Comparison of ENCODE assay signal across 13 cellular contexts in the genomic region with DNA sequence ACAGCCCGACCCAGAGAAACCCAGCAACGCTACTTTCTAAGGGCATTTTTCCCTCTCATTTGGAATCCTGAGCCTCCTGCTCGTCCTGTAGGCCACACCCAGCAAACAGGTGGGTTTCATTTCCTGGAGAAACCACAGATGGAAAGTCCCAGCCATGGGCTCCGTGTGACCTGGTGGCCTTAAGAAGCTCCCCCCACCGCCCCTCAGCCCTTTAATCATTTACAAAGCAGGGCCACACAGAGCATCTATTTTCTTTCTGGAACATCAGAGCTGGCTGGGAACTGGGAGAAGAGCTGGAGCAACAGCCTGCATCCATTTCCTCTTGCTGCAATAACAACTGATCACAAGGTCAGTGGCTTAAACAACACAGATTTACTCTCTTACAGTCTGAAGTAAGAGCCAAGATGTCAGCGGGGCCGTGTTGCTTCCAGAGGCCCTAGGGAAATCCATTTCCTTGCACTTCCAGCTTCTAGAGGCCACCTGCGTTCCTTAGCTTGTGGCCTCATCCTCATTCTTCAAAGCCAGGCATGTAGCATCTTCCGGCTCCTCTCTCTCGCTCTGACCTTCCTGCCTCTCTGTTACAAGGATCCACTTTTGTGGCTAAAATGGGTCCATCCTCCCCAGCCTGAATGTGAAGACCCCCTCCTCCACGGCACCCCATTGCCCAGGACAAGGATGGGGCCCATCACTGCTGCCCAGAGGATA. TPM values are rescaled to one million over a fixed set of nuclear protein-coding genes. Genes with fewer than 3 reads are reported as not detected.
DNase-seq lines count a peak whose midpoint lies in the region; ATAC-seq and TF ChIP-seq lines count a peak whose summit lies in the region.
"Had no signal": no experiment of that assay in that cellular context is flagged by ENCODE, and none has a peak within 500 bp of the region (broad histone marks: within the 10 kb centered on the region; RNA-seq: fewer than 3 reads in every experiment).

No MANE protein-coding gene starts in this region.

- no peak for TF ChIP-seq POLR2A in spleen (IDR thresholded peaks at IDR 0.05)

- ATAC-seq in activated CD4-positive, alpha-beta T cell treated with anti-CD3 and anti-CD28 coated beads for 36 hours: peak; percentile 38
- ATAC-seq in GM21619 (IDR thresholded peaks at IDR 0.05; ENCODE audit: unreplicated experiment): no peak

- H3K27ac Mint-ChIP-seq in activated CD4-positive, alpha-beta T cell treated with anti-CD3 and anti-CD28 coated beads for 36 hours: no peak overlapping the region
- H3K27ac Mint-ChIP-seq in T-helper 2 cell treated with Interferon-gamma antibody and Interleukin-4, amounts not matched to agents 5 μg/mL and 100 μg/mL, for 36 hours: peak overlapping the region; percentile 69
- H3K27ac Mint-ChIP-seq in neural progenitor cell: peak overlapping the region; percentile 62

- peak; percentile 64 for DNase-seq in activated CD4-positive, alpha-beta T cell treated with anti-CD3 and anti-CD28 coated beads for 36 hours
- DNase-seq in activated CD4-positive, alpha-beta T cell treated with anti-CD3 and anti-CD28 coated beads for 1 hour: no peak
- peak; percentile 35 for DNase-seq in GM19240 (ENCODE audit: insufficient read length, low spot score)
- DNase-seq in T-helper 2 cell treated with Interferon-gamma antibody and Interleukin-4, amounts not matched to agents 5 μg/mL and 100 μg/mL, for 36 hours (ENCODE audit: low spot score): peak; percentile 57
- no peak for DNase-seq in neural progenitor cell (ENCODE audit: low spot score)
- no peak for DNase-seq in GM23248
- DNase-seq in spleen: no peak
- DNase-seq: foreskin melanocyte, left ventricle myocardium inferior, NCI-H69 had no signal

- H3K27me3 Mint-ChIP-seq in activated CD4-positive, alpha-beta T cell treated with anti-CD3 and anti-CD28 coated beads for 36 hours: no peaks in the 10 kb centered on the region
- no peaks in the 10 kb centered on the region for H3K27me3 Mint-ChIP-seq in T-helper 2 cell treated with Interferon-gamma antibody and Interleukin-4, amounts not matched to agents 5 μg/mL and 100 μg/mL, for 36 hours (ENCODE audit: low read depth)
- peaks cover 26% of the 10 kb centered on the region for H3K27me3 Mint-ChIP-seq in neural progenitor cell (ENCODE audit: insufficient read depth, low read depth)

- H4K20me1 ChIP-seq in neural progenitor cell (ENCODE audit: low read depth): no peaks in the 10 kb centered on the region
- no peaks in the 10 kb centered on the region for H4K20me1 ChIP-seq in GM23248 (ENCODE audit: insufficient read depth)

- no peaks in the 10 kb centered on the region for H3K36me3 ChIP-seq in neural progenitor cell
- H3K36me3 ChIP-seq in GM23248 (ENCODE audit: low read depth): no peaks in the 10 kb centered on the region
- no peaks in the 10 kb centered on the region for H3K36me3 ChIP-seq in spleen
- H3K36me3 ChIP-seq: left ventricle myocardium inferior, prostate gland had no signal

- H3K79me2 ChIP-seq in neural progenitor cell (ENCODE audit: low read depth) (no peaks in the 10 kb centered on the region), GM23248 (ENCODE audit: insufficient read depth) (no peaks in the 10 kb centered on the region)

- CTCF ChIA-PET in activated CD4-positive, alpha-beta T cell treated with anti-CD3 and anti-CD28 coated beads for 36 hours (lab: Charles Lee): interaction anchor here (0.7 to 1.0 kb wide), 2 partner anchors 10 to 407 kb away, joined by 3 read pairs; no protein-coding TSS in a partner anchor

- no peak overlapping the region for H3K4me3 Mint-ChIP-seq in activated CD4-positive, alpha-beta T cell treated with anti-CD3 and anti-CD28 coated beads for 36 hours
- peak overlapping the region; percentile 75 for H3K4me3 Mint-ChIP-seq in T-helper 2 cell treated with Interferon-gamma antibody and Interleukin-4, amounts not matched to agents 5 μg/mL and 100 μg/mL, for 36 hours
- H3K4me3 Mint-ChIP-seq in neural progenitor cell: no peak overlapping the region

- H3K9me3 ChIP-seq in neural progenitor cell (ENCODE audit: low read depth) (no peaks in the 10 kb centered on the region), GM23248 (ENCODE audit: low read depth) (no peaks in the 10 kb centered on the region), spleen (no peaks in the 10 kb centered on the region)
- H3K9me3 ChIP-seq: left ventricle myocardium inferior, prostate gland had no signal

- H3K27ac ChIP-seq in neural progenitor cell (no peak overlapping the region), GM23248 (no peak overlapping the region), spleen (no peak overlapping the region)
- H3K27ac ChIP-seq: left ventricle myocardium inferior, prostate gland had no signal

- intact Hi-C loops in activated CD4-positive, alpha-beta T cell treated with anti-CD3 and anti-CD28 coated beads for 36 hours (cut with DNase I, micrococcal nuclease): loop anchor here in 1 of 2 experiments (5.0 kb wide), 1 partner anchor 93 kb away; no protein-coding TSS in a partner anchor
- intact Hi-C loops in spleen (cut with DNase I; ENCODE audit: low total_unique reads): no loop called here

- H3K27me3 ChIP-seq in neural progenitor cell: no peaks in the 10 kb centered on the region
- no peaks in the 10 kb centered on the region for H3K27me3 ChIP-seq in GM23248 (replicated peaks; ENCODE audit: insufficient read depth)
- no peaks in the 10 kb centered on the region for H3K27me3 ChIP-seq in spleen (replicated peaks in 1 of 7)

- in situ Hi-C loops in GM23248 (cut with MboI): no loop called here

- POLR2A ChIA-PET in activated CD4-positive, alpha-beta T cell treated with anti-CD3 and anti-CD28 coated beads for 36 hours (lab: Charles Lee): no interaction called here

- peaks cover 44% of the 10 kb centered on the region for H3K4me1 Mint-ChIP-seq in activated CD4-positive, alpha-beta T cell treated with anti-CD3 and anti-CD28 coated beads for 36 hours
- H3K4me1 Mint-ChIP-seq in T-helper 2 cell treated with Interferon-gamma antibody and Interleukin-4, amounts not matched to agents 5 μg/mL and 100 μg/mL, for 36 hours (ENCODE audit: low read depth): peaks cover 67% of the 10 kb centered on the region
- H3K4me1 Mint-ChIP-seq in neural progenitor cell: peaks cover 47% of the 10 kb centered on the region

- H3K9ac ChIP-seq in neural progenitor cell: no peak overlapping the region
- H3K9ac ChIP-seq in GM23248: no peak overlapping the region

- no peak overlapping the region for H2AFZ ChIP-seq in neural progenitor cell (replicated peaks)
- no peak overlapping the region for H2AFZ ChIP-seq in GM23248

- H3F3A ChIP-seq in neural progenitor cell (ENCODE audit: low read depth) (no peaks in the 10 kb centered on the region), GM23248 (ENCODE audit: insufficient read depth) (peaks cover 2% of the 10 kb centered on the region; the same call in 1 of the 2 replicates)

- no peak for TF ChIP-seq CTCF in neural progenitor cell (IDR thresholded peaks at IDR 0.05)
- TF ChIP-seq CTCF in spleen (IDR thresholded peaks at IDR 0.05 in 8 of 11, conservative IDR thresholded peaks at IDR 0.05 in 3 of 11): no peak

- H3K4me2 ChIP-seq in neural progenitor cell (no peak overlapping the region), GM23248 (ENCODE audit: unreplicated experiment) (no peak overlapping the region)

- peaks cover 5% of the 10 kb centered on the region for H3K4me1 ChIP-seq in neural progenitor cell
- peaks cover 10% of the 10 kb centered on the region for H3K4me1 ChIP-seq in GM23248 (ENCODE audit: insufficient read depth)
- H3K4me1 ChIP-seq in spleen: peaks cover 0 to 28% (median 14%) of the 10 kb centered on the region in 6 donors
- H3K4me1 ChIP-seq: prostate gland had no signal

- H3K4me3 ChIP-seq in neural progenitor cell: no peak overlapping the region
- H3K4me3 ChIP-seq in GM23248: no peak overlapping the region
- H3K4me3 ChIP-seq in spleen: no peak overlapping the region
- H3K4me3 ChIP-seq: left ventricle myocardium inferior, prostate gland had no signal

- H3K9me2 ChIP-seq in GM23248 (ENCODE audit: insufficient read depth): no peaks in the 10 kb centered on the region

- H3K36me3 Mint-ChIP-seq in activated CD4-positive, alpha-beta T cell treated with anti-CD3 and anti-CD28 coated beads for 36 hours (ENCODE audit: low read depth): no peaks in the 10 kb centered on the region
- peaks cover 10% of the 10 kb centered on the region for H3K36me3 Mint-ChIP-seq in T-helper 2 cell treated with Interferon-gamma antibody and Interleukin-4, amounts not matched to agents 5 μg/mL and 100 μg/mL, for 36 hours (ENCODE audit: low read depth)
- H3K36me3 Mint-ChIP-seq in neural progenitor cell: no peaks in the 10 kb centered on the region

- H3K9me3 Mint-ChIP-seq in activated CD4-positive, alpha-beta T cell treated with anti-CD3 and anti-CD28 coated beads for 36 hours (ENCODE audit: low read depth): no peaks in the 10 kb centered on the region
- H3K9me3 Mint-ChIP-seq in T-helper 2 cell treated with Interferon-gamma antibody and Interleukin-4, amounts not matched to agents 5 μg/mL and 100 μg/mL, for 36 hours: peaks cover 7% of the 10 kb centered on the region
- H3K9me3 Mint-ChIP-seq in neural progenitor cell: no peaks in the 10 kb centered on the region

- WGBS in GM23248 (ENCODE audit: low coverage in 1 of 2, low lambda C conversion rate in 2 of 2, missing lambda C conversion rate in 2 of 2), 2 experiments: 72 to 77% methylated on average over 11 of the region's 11 CpGs
- WGBS in spleen, 5 donors: 62 to 67% (median 63%) methylated on average over 11 of the region's 11 CpGs

RNA-seq across cellular contexts. Expression of gene C9orf50, which starts 40.5 kb away (rescaled TPM):
- total RNA-seq in activated CD4-positive, alpha-beta T cell treated with anti-CD3 and anti-CD28 coated beads for 36 hours: not detected
- total RNA-seq in neural progenitor cell (ENCODE audit: low replicate concordance): not detected in 2 replicates
- 0.32 TPM in 1 of 2 replicates, not detected in the other for total RNA-seq in GM23248 (2014; rRNA removed; shearing (Covaris generic))
- polyA plus RNA-seq in GM23248 (2016; fragmentation: Nextera tagmentation; extraction: Ambion mirVana): 0.23 and 0.56 TPM in 2 replicates
- total RNA-seq in spleen: under 1 TPM in 1 of 7 donors, not detected in 6; 0.22 TPM
- polyA plus RNA-seq in spleen: under 1 TPM; 0.12 to 0.46 (median 0.16) TPM
- total RNA-seq: left ventricle myocardium inferior, MCF 10A, prostate gland had no signal

RNA-seq across cellular contexts. Expression of gene NTMT1, which starts 45.6 kb away (rescaled TPM):
- total RNA-seq in activated CD4-positive, alpha-beta T cell treated with anti-CD3 and anti-CD28 coated beads for 36 hours: 10 to 100 TPM; 50.1 to 69.2 TPM
- total RNA-seq in neural progenitor cell (ENCODE audit: low replicate concordance) (22.2 and 29.8 TPM in 2 replicates), spleen (10 to 100 TPM; 22.8 to 49.3 (median 35.8) TPM)
- total RNA-seq in GM23248 (2014; rRNA removed; shearing (Covaris generic)): 32.6 and 44.5 TPM in 2 replicates
- polyA plus RNA-seq in GM23248 (2016; fragmentation: Nextera tagmentation; extraction: Ambion mirVana) (115 TPM in 2 replicates), spleen (10 to 100 TPM; 24.8 to 50.5 (median 39.1) TPM)

Comparison
In these comparisons a context has a peak if more than half of its experiments do, and no peak if none do; other contexts are left out.
1. DNase-seq: peak in activated CD4-positive, alpha-beta T cell treated with anti-CD3 and anti-CD28 coated beads for 36 hours (single experiment), GM19240 (single experiment) and T-helper 2 cell treated with Interferon-gamma antibody and Interleukin-4, amounts not matched to agents 5 μg/mL and 100 μg/mL, for 36 hours (single experiment); none in activated CD4-positive, alpha-beta T cell treated with anti-CD3 and anti-CD28 coated beads for 1 hour (single experiment), neural progenitor cell (single experiment), GM23248 (single experiment) and spleen (single experiment).